9 cellular contexts compared by ENCODE assay signal in the genomic region with DNA sequence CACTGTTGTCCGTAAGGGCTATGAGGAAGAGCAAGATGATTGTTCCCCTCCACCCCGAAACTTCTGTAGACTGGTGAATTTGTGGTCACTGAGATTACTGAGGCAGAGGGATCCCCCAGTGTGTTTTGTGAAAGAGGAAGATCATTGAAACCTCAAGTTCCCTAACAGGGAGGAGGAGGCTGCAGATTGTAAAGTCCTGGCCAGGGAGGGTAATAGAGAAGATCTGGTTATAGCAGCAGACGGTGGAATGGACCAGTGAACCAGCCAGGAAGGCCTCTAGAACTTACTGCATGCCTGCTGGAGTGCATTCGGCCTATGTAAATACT. TPM values are rescaled to one million over a fixed set of nuclear protein-coding genes. Genes with fewer than 3 reads are reported as not detected.
DNase-seq lines count a peak whose midpoint lies in the region; ATAC-seq and TF ChIP-seq lines count a peak whose summit lies in the region.
"Had no signal": no experiment of that assay in that cellular context is flagged by ENCODE, and none has a peak within 500 bp of the region (broad histone marks: within the 10 kb centered on the region; RNA-seq: fewer than 3 reads in every experiment).

No MANE protein-coding gene starts in this region.

- H3K4me1 ChIP-seq in breast epithelium: no peaks in the 10 kb centered on the region
- peaks cover 21 to 48% (median 39%) of the 10 kb centered on the region in 4 donors for H3K4me1 ChIP-seq in upper lobe of left lung

- H3K27ac Mint-ChIP-seq in MCF 10A (ENCODE audit: low read depth, unreplicated experiment): peak overlapping the region; percentile 87

- TF ChIP-seq POLR2A in breast epithelium (IDR thresholded peaks at IDR 0.05): no peak
- TF ChIP-seq POLR2A in NB4 (IDR thresholded peaks at IDR 0.05; ENCODE audit: extremely low read depth, insufficient read length): no peak
- no peak for TF ChIP-seq POLR2A in upper lobe of left lung (IDR thresholded peaks at IDR 0.05)

- WGBS in upper lobe of left lung, 2 donors: 59 to 65% methylated on average over 4 of the region's 4 CpGs

- H3K27me3 ChIP-seq in breast epithelium (no peaks in the 10 kb centered on the region), upper lobe of left lung (no peaks in the 10 kb centered on the region)

- DNase-seq in MCF 10A (ENCODE audit: unreplicated experiment) (no peak), breast epithelium (ENCODE audit: low spot score in 2 of 2) (no peak), NB4 (ENCODE audit: low read depth) (peak; percentile 91), upper lobe of left lung (peak in 1 of 2 donors; percentile 35), HuH-7 (ENCODE audit: low spot score) (no peak), NCI-H2171 treated with DMSO at 0.1 percent for 48 hours (lab: John Stamatoyannopoulos, UW) (no peak), NCI-H2081 (lab: John Stamatoyannopoulos, UW) (no peak)

- H3K36me3 Mint-ChIP-seq in MCF 10A (ENCODE audit: insufficient read depth, unreplicated experiment): peaks cover 34% of the 10 kb centered on the region

- H3K27me3 Mint-ChIP-seq in MCF 10A (ENCODE audit: insufficient read depth, unreplicated experiment): no peaks in the 10 kb centered on the region

- no peak for TF ChIP-seq EP300 in upper lobe of left lung (IDR thresholded peaks at IDR 0.05)

- no peaks in the 10 kb centered on the region for H3K36me3 ChIP-seq in breast epithelium
- H3K36me3 ChIP-seq in upper lobe of left lung: peaks cover 3 to 47% (median 12%) of the 10 kb centered on the region in 4 donors

- ATAC-seq in HG02884 (IDR thresholded peaks at IDR 0.05; ENCODE audit: unreplicated experiment) (peak; percentile 85), upper lobe of left lung (ENCODE audit: low FRiP score in 2 of 2) (peak; percentile 69 to 76)
- ATAC-seq: esophagus mucosa had no signal

- H3K4me3 ChIP-seq in breast epithelium (no peak overlapping the region), NB4 (ENCODE audit: low read depth, low read length) (no peak overlapping the region), upper lobe of left lung (no peak overlapping the region)

- BruUV-seq in MCF 10A (replicated peaks; lab: Mats Ljungman, UMichigan): no TSS peak

- POLR2A ChIA-PET in MCF 10A (lab: Yijun Ruan, JAX): no interaction called here

- H3K27ac ChIP-seq in breast epithelium (no peak overlapping the region), upper lobe of left lung (peak overlapping the region in 1 of 4 donors; percentile 33)

- H3K9me3 Mint-ChIP-seq in MCF 10A (ENCODE audit: unreplicated experiment): no peaks in the 10 kb centered on the region

- no peak for TF ChIP-seq CTCF in MCF 10A (IDR thresholded peaks at IDR 0.05; ENCODE audit: unreplicated experiment)
- no peak for TF ChIP-seq CTCF in breast epithelium (IDR thresholded peaks at IDR 0.05)
- TF ChIP-seq CTCF in NB4 (IDR thresholded peaks at IDR 0.05; ENCODE audit: low read depth, low read length): no peak
- TF ChIP-seq CTCF in upper lobe of left lung (IDR thresholded peaks at IDR 0.05): no peak

- peaks cover 21% of the 10 kb centered on the region for H3K4me1 Mint-ChIP-seq in MCF 10A (ENCODE audit: insufficient read depth, unreplicated experiment)

- intact Hi-C loops in MCF 10A (cut with micrococcal nuclease): no loop called here
- intact Hi-C loops in breast epithelium (cut with DNase I; ENCODE audit: low total_unique reads): no loop called here

- CTCF ChIA-PET in MCF 10A (lab: Yijun Ruan, JAX): interaction anchor here (0.7 kb wide), 1 partner anchor 18 kb away, joined by 3 read pairs; no protein-coding TSS in a partner anchor

- H3K9me3 ChIP-seq in breast epithelium (no peaks in the 10 kb centered on the region), upper lobe of left lung (no peaks in the 10 kb centered on the region)

- H3K4me3 Mint-ChIP-seq in MCF 10A (ENCODE audit: unreplicated experiment): no peak overlapping the region

RNA-seq across cellular contexts. Expression of gene LMTK2, which starts 31.1 kb away (rescaled TPM):
- total RNA-seq in MCF 10A (2022) (16.8 and 21.6 TPM in 2 replicates), breast epithelium (10 to 100 TPM in 2 of 3 donors, 1 to 10 TPM in 1; 9.4 to 16.7 (median 14.1) TPM), upper lobe of left lung (10 to 100 TPM; 27.6 to 65.8 (median 37.5) TPM)
